26 cellular contexts compared by ENCODE assay signal in the genomic region with DNA sequence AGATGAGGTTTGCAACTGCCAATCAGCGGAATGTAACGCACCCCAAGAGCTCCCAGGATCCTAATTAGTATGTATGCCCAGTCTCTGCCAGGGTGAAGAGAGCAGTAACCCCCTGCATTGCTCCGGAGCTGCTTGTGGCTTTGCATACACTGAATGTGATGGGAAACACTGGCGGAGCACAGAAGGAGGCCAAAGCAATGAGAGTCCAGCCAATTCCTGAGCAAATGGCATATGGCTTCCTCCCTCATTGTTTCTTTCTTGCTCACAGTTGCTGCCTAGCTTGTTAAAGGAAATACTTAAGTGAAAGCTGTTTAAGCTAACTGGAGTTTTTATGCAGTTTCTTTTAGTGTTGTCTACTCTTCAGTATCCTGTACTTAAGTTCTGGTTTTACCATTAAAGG.
DNase-seq lines count a peak whose midpoint lies in the region; TF ChIP-seq lines count a peak whose summit lies in the region.
"Had no signal": no experiment of that assay in that cellular context is flagged by ENCODE, and none has a peak within 500 bp of the region (broad histone marks: within the 10 kb centered on the region; RNA-seq: fewer than 3 reads in every experiment).

No MANE protein-coding gene starts in this region.

- H3K4me1 Mint-ChIP-seq in type B pancreatic cell (ENCODE audit: unreplicated experiment) (peaks cover 15% of the 10 kb centered on the region), MCF 10A (ENCODE audit: insufficient read depth, unreplicated experiment) (no peaks in the 10 kb centered on the region)
- H3K4me1 Mint-ChIP-seq: activated naive CD4-positive, alpha-beta T cell treated with anti-CD3 and anti-CD28 coated beads, Interleukin-2, amount 10 ng/mL, durations not matched to agents 7 days and 5 days; stimulated activated naive B cell treated with anti-CD40 and anti-IgM and Interleukin-4, amounts not matched to agents 10 μg/mL and 1 μg/mL and 100 μg/mL, for 72 hours had no signal

- no peak for TF ChIP-seq RAD21 in SK-N-SH (IDR thresholded peaks at IDR 0.05; ENCODE audit: low read length)

- intact Hi-C loops in MCF 10A (cut with micrococcal nuclease) (no loop called here), prostate gland (cut with DNase I) (no loop called here)

- BruUV-seq in MCF 10A (replicated peaks; lab: Mats Ljungman, UMichigan), result no TSS peak

- H3K27me3 Mint-ChIP-seq in type B pancreatic cell (peaks cover 15% of the 10 kb centered on the region), MCF 10A (ENCODE audit: insufficient read depth, unreplicated experiment) (no peaks in the 10 kb centered on the region)
- H3K27me3 Mint-ChIP-seq: activated CD8-positive, alpha-beta T cell treated with anti-CD3 and anti-CD28 coated beads for 36 hours; activated naive CD4-positive, alpha-beta T cell treated with anti-CD3 and anti-CD28 coated beads, Interleukin-2, amount 10 ng/mL, durations not matched to agents 7 days and 5 days; CD4-positive, CD25-positive, alpha-beta regulatory T cell; natural killer cell treated with Interleukin-12 subunit alpha and Interleukin-12 subunit beta and Interleukin-15 and Interleukin-18, amount 100 ng/mL, for 72 hours; stimulated activated naive B cell treated with anti-CD40 and anti-IgM and Interleukin-4, amounts not matched to agents 10 μg/mL and 1 μg/mL and 100 μg/mL, for 72 hours had no signal

- no peaks in the 10 kb centered on the region for H3K36me3 Mint-ChIP-seq in type B pancreatic cell
- H3K36me3 Mint-ChIP-seq in MCF 10A (ENCODE audit: insufficient read depth, unreplicated experiment), result no peaks in the 10 kb centered on the region
- H3K36me3 Mint-ChIP-seq: activated naive CD4-positive, alpha-beta T cell treated with anti-CD3 and anti-CD28 coated beads, Interleukin-2, amount 10 ng/mL, durations not matched to agents 7 days and 5 days; CD4-positive, CD25-positive, alpha-beta regulatory T cell; natural killer cell treated with Interleukin-12 subunit alpha and Interleukin-12 subunit beta and Interleukin-15 and Interleukin-18, amount 100 ng/mL, for 72 hours; stimulated activated naive B cell treated with anti-CD40 and anti-IgM and Interleukin-4, amounts not matched to agents 10 μg/mL and 1 μg/mL and 100 μg/mL, for 72 hours had no signal

- no peak for TF ChIP-seq POLR2A in prostate gland (IDR thresholded peaks at IDR 0.05)

- no peak overlapping the region for H2AFZ ChIP-seq in SK-N-SH (ENCODE audit: low read depth)

- H3K9me2 ChIP-seq in SK-N-SH, result no peaks in the 10 kb centered on the region

- no peak for TF ChIP-seq EP300 in SK-N-SH (IDR thresholded peaks at IDR 0.05; ENCODE audit: borderline replicate concordance in 1 of 2, low read depth in 1 of 2, low read length in 1 of 2)

- H3K9me3 ChIP-seq in HUES64 (ENCODE audit: insufficient read depth, low read depth, low read length) (no peaks in the 10 kb centered on the region), prostate gland (no peaks in the 10 kb centered on the region), SK-N-SH (no peaks in the 10 kb centered on the region)
- H3K9me3 ChIP-seq: adrenal gland, left lung, ovary, suprapubic skin had no signal

- H3K4me3 Mint-ChIP-seq in type B pancreatic cell (no peak overlapping the region), MCF 10A (ENCODE audit: unreplicated experiment) (no peak overlapping the region)
- H3K4me3 Mint-ChIP-seq: activated CD8-positive, alpha-beta T cell treated with anti-CD3 and anti-CD28 coated beads for 36 hours; activated naive CD4-positive, alpha-beta T cell treated with anti-CD3 and anti-CD28 coated beads, Interleukin-2, amount 10 ng/mL, durations not matched to agents 7 days and 5 days; CD4-positive, CD25-positive, alpha-beta regulatory T cell; natural killer cell treated with Interleukin-12 subunit alpha and Interleukin-12 subunit beta and Interleukin-15 and Interleukin-18, amount 100 ng/mL, for 72 hours; stimulated activated naive B cell treated with anti-CD40 and anti-IgM and Interleukin-4, amounts not matched to agents 10 μg/mL and 1 μg/mL and 100 μg/mL, for 72 hours had no signal

- peak; percentile 37 for DNase-seq in AG10803 (ENCODE audit: low read depth)
- DNase-seq in dermis blood vessel endothelial cell, result peak; percentile 1
- peak; percentile 17 for DNase-seq in middle frontal gyrus (ENCODE audit: extremely low spot score, low spot score)
- no peak for DNase-seq in type B pancreatic cell (ENCODE audit: extremely low spot score, unreplicated experiment)
- DNase-seq in MCF 10A (ENCODE audit: unreplicated experiment), result no peak
- no peak for DNase-seq in prostate gland (ENCODE audit: low spot score)
- no peak for DNase-seq in SK-N-SH
- DNase-seq: activated CD8-positive, alpha-beta memory T cell treated with anti-CD3 and anti-CD28 coated beads, Interleukin-2, amount 50 U/mL, for 48 hours; activated CD8-positive, alpha-beta T cell treated with anti-CD3 and anti-CD28 coated beads for 36 hours; activated naive CD4-positive, alpha-beta T cell treated with anti-CD3 and anti-CD28 coated beads, Interleukin-2, amount 10 ng/mL, durations not matched to agents 7 days and 5 days; adrenal gland; CD4-positive, CD25-positive, alpha-beta regulatory T cell; effector CD4-positive, alpha-beta T cell; foreskin fibroblast; islet precursor cell; left lung; MV-4-11; NCI-H146; ovary; Right ventricle myocardium superior; stimulated activated naive B cell treated with anti-CD40 and anti-IgM and Interleukin-4, amounts not matched to agents 10 μg/mL and 1 μg/mL and 100 μg/mL, for 72 hours had no signal

- CTCF ChIA-PET in MCF 10A (lab: Yijun Ruan, JAX), result interaction anchor here (0.9 kb wide), 1 partner anchor 20 kb away, joined by 4 read pairs; no protein-coding TSS in a partner anchor
- CTCF ChIA-PET in SK-N-SH (lab: Yijun Ruan, JAX), result no interaction called here

- no peaks in the 10 kb centered on the region for H3K36me3 ChIP-seq in HUES64 (ENCODE audit: insufficient read depth, low read length)
- no peaks in the 10 kb centered on the region for H3K36me3 ChIP-seq in prostate gland
- H3K36me3 ChIP-seq in SK-N-SH (replicated peaks in 1 of 2; ENCODE audit: control insufficient read depth in 1 of 2, insufficient read depth in 2 of 2, low read length in 1 of 2), result no peaks in the 10 kb centered on the region
- H3K36me3 ChIP-seq: adrenal gland, left lung, ovary, suprapubic skin had no signal

- no peaks in the 10 kb centered on the region for H3K9me3 Mint-ChIP-seq in type B pancreatic cell
- no peaks in the 10 kb centered on the region for H3K9me3 Mint-ChIP-seq in MCF 10A (ENCODE audit: unreplicated experiment)
- H3K9me3 Mint-ChIP-seq: activated CD8-positive, alpha-beta T cell treated with anti-CD3 and anti-CD28 coated beads for 36 hours; activated naive CD4-positive, alpha-beta T cell treated with anti-CD3 and anti-CD28 coated beads, Interleukin-2, amount 10 ng/mL, durations not matched to agents 7 days and 5 days; CD4-positive, CD25-positive, alpha-beta regulatory T cell; stimulated activated naive B cell treated with anti-CD40 and anti-IgM and Interleukin-4, amounts not matched to agents 10 μg/mL and 1 μg/mL and 100 μg/mL, for 72 hours had no signal

- H3K27me3 ChIP-seq in HUES64 (ENCODE audit: insufficient read depth, low read length) (no peaks in the 10 kb centered on the region), prostate gland (replicated peaks; ENCODE audit: insufficient read depth) (no peaks in the 10 kb centered on the region), SK-N-SH (ENCODE audit: insufficient read depth) (no peaks in the 10 kb centered on the region)
- H3K27me3 ChIP-seq: adrenal gland, left lung, ovary, suprapubic skin had no signal

- no peak overlapping the region for H3K4me2 ChIP-seq in SK-N-SH

- POLR2A ChIA-PET in MCF 10A (lab: Yijun Ruan, JAX), result no interaction called here
- POLR2A ChIA-PET in SK-N-SH (lab: Yijun Ruan, JAX), result no interaction called here

- H3K4me3 ChIP-seq in AG10803 (ENCODE audit: low read length), result no peak overlapping the region
- no peak overlapping the region for H3K4me3 ChIP-seq in HUES64 (ENCODE audit: low read length)
- no peak overlapping the region for H3K4me3 ChIP-seq in prostate gland
- no peak overlapping the region for H3K4me3 ChIP-seq in SK-N-SH (ENCODE audit: low read depth in 2 of 2, low read length in 1 of 2)
- H3K4me3 ChIP-seq: adrenal gland, left lung, ovary, skin epidermis, suprapubic skin had no signal

- H3K9ac ChIP-seq in HUES64 (ENCODE audit: low read depth, low read length), result no peak overlapping the region
- H3K9ac ChIP-seq in SK-N-SH, result no peak overlapping the region

- H3K4me1 ChIP-seq in HUES64 (ENCODE audit: insufficient read depth, low read length) (peaks cover 8% of the 10 kb centered on the region; the same call in 1 of the 2 replicates), prostate gland (replicated peaks) (no peaks in the 10 kb centered on the region), SK-N-SH (ENCODE audit: control insufficient read depth in 1 of 2, insufficient read depth in 2 of 2, low read depth in 1 of 2, low read length in 1 of 2) (peaks cover 0 to 4% of the 10 kb centered on the region in 2 experiments; a peak in 2 of 4 replicates)
- H3K4me1 ChIP-seq: adrenal gland, left lung, suprapubic skin had no signal

- H3K79me2 ChIP-seq in SK-N-SH (ENCODE audit: insufficient read depth), result no peaks in the 10 kb centered on the region

- peaks cover 3% of the 10 kb centered on the region for H3F3A ChIP-seq in SK-N-SH (replicated peaks; ENCODE audit: insufficient read depth)

- H4K20me1 ChIP-seq in SK-N-SH (ENCODE audit: insufficient read depth), result no peaks in the 10 kb centered on the region

- TF ChIP-seq CTCF in AG10803 (conservative IDR thresholded peaks at IDR 0.05; ENCODE audit: low read length) (no peak), type B pancreatic cell (conservative IDR thresholded peaks at IDR 0.05) (no peak), MCF 10A (IDR thresholded peaks at IDR 0.05; ENCODE audit: unreplicated experiment) (no peak), prostate gland (IDR thresholded peaks at IDR 0.05) (no peak), SK-N-SH (IDR thresholded peaks at IDR 0.05) (no peak)

- H3K27ac Mint-ChIP-seq in type B pancreatic cell (no peak overlapping the region), MCF 10A (ENCODE audit: low read depth, unreplicated experiment) (no peak overlapping the region)
- H3K27ac Mint-ChIP-seq: activated CD8-positive, alpha-beta T cell treated with anti-CD3 and anti-CD28 coated beads for 36 hours; activated naive CD4-positive, alpha-beta T cell treated with anti-CD3 and anti-CD28 coated beads, Interleukin-2, amount 10 ng/mL, durations not matched to agents 7 days and 5 days; CD4-positive, CD25-positive, alpha-beta regulatory T cell; natural killer cell treated with Interleukin-12 subunit alpha and Interleukin-12 subunit beta and Interleukin-15 and Interleukin-18, amount 100 ng/mL, for 72 hours; stimulated activated naive B cell treated with anti-CD40 and anti-IgM and Interleukin-4, amounts not matched to agents 10 μg/mL and 1 μg/mL and 100 μg/mL, for 72 hours had no signal

- H3K27ac ChIP-seq in HUES64 (ENCODE audit: low read depth, low read length), result peak overlapping the region; percentile 23; the same call in 1 of the 2 replicates
- H3K27ac ChIP-seq in prostate gland, result no peak overlapping the region
- H3K27ac ChIP-seq in SK-N-SH (ENCODE audit: low read depth in 2 of 2, low read length in 1 of 2), result no peak overlapping the region
- H3K27ac ChIP-seq: adrenal gland, epithelial cell of prostate, left lung, ovary, skin epidermis, suprapubic skin had no signal

- 76% methylated on average over 4 of the region's 4 CpGs for WGBS in HUES64
- WGBS in prostate gland, result 78% methylated on average over 4 of the region's 4 CpGs
- 92% methylated on average over 4 of the region's 4 CpGs for WGBS in SK-N-SH (ENCODE audit: low lambda C conversion rate)

Comparison
In these comparisons a context has a peak if more than half of its experiments do, and no peak if none do; other contexts are left out.
1. DNase-seq: peak in AG10803 (single experiment), dermis blood vessel endothelial cell (single experiment) and middle frontal gyrus (single experiment); none in type B pancreatic cell (single experiment), MCF 10A (single experiment), prostate gland (single experiment) and SK-N-SH (single experiment).